In the genomic region with DNA sequence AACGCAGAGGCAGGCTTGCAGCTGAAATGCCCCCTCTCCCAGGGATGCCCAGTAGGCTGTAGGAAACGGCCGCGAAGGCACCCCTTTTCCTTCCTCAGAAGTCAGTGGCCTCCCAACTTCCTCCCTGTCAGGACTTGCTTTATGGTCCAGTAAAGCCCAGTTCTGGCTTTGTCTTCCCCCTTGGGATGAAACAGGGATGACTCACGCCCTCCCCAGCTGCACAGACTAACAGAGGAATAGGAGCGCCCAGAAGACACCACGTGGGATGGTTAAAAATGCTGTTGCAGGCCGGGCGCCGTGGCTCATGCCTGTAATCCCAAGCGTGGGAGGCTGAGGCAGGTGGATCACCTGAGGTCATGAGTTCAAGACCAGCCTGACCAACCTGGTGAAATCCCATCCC, we compare ENCODE assay signal across 13 cellular contexts. TPM values are rescaled to one million over a fixed set of nuclear protein-coding genes. Genes with fewer than 3 reads are reported as not detected.
A peak's percentile ranks its signal among the peaks of the same experiment; 100 is the strongest.
DNase-seq lines count a peak whose midpoint lies in the region; ATAC-seq and TF ChIP-seq lines count a peak whose summit lies in the region.
"Had no signal": no experiment of that assay in that cellular context is flagged by ENCODE, and none has a peak within 500 bp of the region (broad histone marks: within the 10 kb centered on the region; RNA-seq: fewer than 3 reads in every experiment).

No MANE protein-coding gene starts in this region.

- no peaks in the 10 kb centered on the region for H3K9me2 ChIP-seq in PC-3 (replicated peaks; ENCODE audit: low read length)

- no peaks in the 10 kb centered on the region for H4K20me1 ChIP-seq in PC-3 (ENCODE audit: low read length)
- H4K20me1 ChIP-seq in fibroblast of lung (ENCODE audit: control insufficient read depth, extremely low read depth, insufficient read depth, low read length), result no peaks in the 10 kb centered on the region
- peaks cover 5% of the 10 kb centered on the region for H4K20me1 ChIP-seq in osteoblast (ENCODE audit: insufficient read depth, low read length)

- no peaks in the 10 kb centered on the region for H3F3A ChIP-seq in PC-3 (ENCODE audit: low read length, unreplicated experiment)

- H3K4me2 ChIP-seq in PC-3 (ENCODE audit: low read length) (no peak overlapping the region), fibroblast of lung (ENCODE audit: extremely low read depth, insufficient read depth, low read length) (no peak overlapping the region), osteoblast (ENCODE audit: insufficient read depth, low read length) (no peak overlapping the region)

- H3K27me3 ChIP-seq in PC-3 (ENCODE audit: low read length) (no peaks in the 10 kb centered on the region), fibroblast of lung (ENCODE audit: control insufficient read depth, insufficient read depth, low read length) (no peaks in the 10 kb centered on the region), osteoblast (ENCODE audit: insufficient read depth, low read length) (peaks cover 6% of the 10 kb centered on the region)
- H3K27me3 ChIP-seq: ovary had no signal

- H3K4me3 Mint-ChIP-seq in activated T-helper 1 cell treated with anti-CD3 and anti-CD28 coated beads, Interleukin-12 subunit alpha, Interleukin-12 subunit beta, Interleukin-2, Interleukin-4 antibody, amounts not matched to agents 30 ng/mL and 10 ng/mL and 1 ng/mL, durations not matched to agents 14 hours and 24 hours and 36 hours, result no peak overlapping the region
- H3K4me3 Mint-ChIP-seq: activated naive CD8-positive, alpha-beta T cell treated with anti-CD3 and anti-CD28 coated beads for 36 hours; CD8-positive, alpha-beta memory T cell; endodermal cell had no signal

- no peak overlapping the region for H3K4me3 ChIP-seq in PC-3 (ENCODE audit: low read length)
- no peak overlapping the region for H3K4me3 ChIP-seq in fibroblast of lung (replicated peaks in 1 of 4; ENCODE audit: control extremely low read depth in 1 of 4, insufficient read depth in 1 of 4, low read depth in 3 of 4, low read length in 4 of 4)
- H3K4me3 ChIP-seq in osteoblast (ENCODE audit: insufficient read depth, low read length), result no peak overlapping the region
- no peak overlapping the region for H3K4me3 ChIP-seq in coronary artery
- H3K4me3 ChIP-seq: ovary had no signal

- H3K27ac Mint-ChIP-seq in activated T-helper 1 cell treated with anti-CD3 and anti-CD28 coated beads, Interleukin-12 subunit alpha, Interleukin-12 subunit beta, Interleukin-2, Interleukin-4 antibody, amounts not matched to agents 30 ng/mL and 10 ng/mL and 1 ng/mL, durations not matched to agents 14 hours and 24 hours and 36 hours, result no peak overlapping the region
- H3K27ac Mint-ChIP-seq: activated naive CD8-positive, alpha-beta T cell treated with anti-CD3 and anti-CD28 coated beads for 36 hours; CD8-positive, alpha-beta memory T cell; endodermal cell had no signal

- H3K79me2 ChIP-seq in PC-3 (ENCODE audit: low read length) (peaks cover 24% of the 10 kb centered on the region), fibroblast of lung (ENCODE audit: control insufficient read depth, insufficient read depth, low read length) (no peaks in the 10 kb centered on the region), osteoblast (ENCODE audit: insufficient read depth, low read length) (no peaks in the 10 kb centered on the region)

- POLR2A ChIA-PET in PC-3 (lab: Charles Lee; ENCODE audit: unreplicated experiment), result no interaction called here

- H2AFZ ChIP-seq in PC-3 (ENCODE audit: low read length) (no peak overlapping the region), fibroblast of lung (ENCODE audit: low read length) (no peak overlapping the region), osteoblast (ENCODE audit: low read length) (no peak overlapping the region)

- no peak overlapping the region for H3K27ac ChIP-seq in PC-3 (ENCODE audit: low read length)
- no peak overlapping the region for H3K27ac ChIP-seq in fibroblast of lung (ENCODE audit: insufficient read depth, low read length)
- no peak overlapping the region for H3K27ac ChIP-seq in osteoblast (ENCODE audit: low read depth, low read length)
- H3K27ac ChIP-seq in coronary artery, result no peak overlapping the region
- H3K27ac ChIP-seq: ovary had no signal

- peaks cover 1% of the 10 kb centered on the region; the same call in 1 of the 2 replicates for H3K4me1 ChIP-seq in PC-3 (ENCODE audit: insufficient read depth, low read length)
- H3K4me1 ChIP-seq in fibroblast of lung (ENCODE audit: control insufficient read depth, extremely low read depth, insufficient read depth, low read length), result peaks cover 4% of the 10 kb centered on the region
- peaks cover 9% of the 10 kb centered on the region for H3K4me1 ChIP-seq in osteoblast (ENCODE audit: insufficient read depth, low read length)

- no peaks in the 10 kb centered on the region for H3K9me3 Mint-ChIP-seq in activated T-helper 1 cell treated with anti-CD3 and anti-CD28 coated beads, Interleukin-12 subunit alpha, Interleukin-12 subunit beta, Interleukin-2, Interleukin-4 antibody, amounts not matched to agents 30 ng/mL and 10 ng/mL and 1 ng/mL, durations not matched to agents 14 hours and 24 hours and 36 hours
- H3K9me3 Mint-ChIP-seq: activated naive CD8-positive, alpha-beta T cell treated with anti-CD3 and anti-CD28 coated beads for 36 hours; CD8-positive, alpha-beta memory T cell; endodermal cell had no signal

- H3K9me3 ChIP-seq in PC-3 (ENCODE audit: low read length) (no peaks in the 10 kb centered on the region), fibroblast of lung (ENCODE audit: control insufficient read depth, insufficient read depth, low read depth, low read length) (no peaks in the 10 kb centered on the region), osteoblast (ENCODE audit: low read depth, low read length) (no peaks in the 10 kb centered on the region)
- H3K9me3 ChIP-seq: ovary had no signal

- CTCF ChIA-PET in PC-3 (lab: Charles Lee), result no interaction called here

- peaks cover 37% of the 10 kb centered on the region for H3K27me3 Mint-ChIP-seq in activated T-helper 1 cell treated with anti-CD3 and anti-CD28 coated beads, Interleukin-12 subunit alpha, Interleukin-12 subunit beta, Interleukin-2, Interleukin-4 antibody, amounts not matched to agents 30 ng/mL and 10 ng/mL and 1 ng/mL, durations not matched to agents 14 hours and 24 hours and 36 hours (ENCODE audit: insufficient read depth)

- H3K36me3 ChIP-seq in PC-3 (ENCODE audit: low read depth, low read length) (peaks cover 15% of the 10 kb centered on the region), fibroblast of lung (ENCODE audit: control insufficient read depth, insufficient read depth, low read length) (no peaks in the 10 kb centered on the region), osteoblast (ENCODE audit: insufficient read depth, low read length) (no peaks in the 10 kb centered on the region)
- H3K36me3 ChIP-seq: ovary had no signal

- DNase-seq in ELR (ENCODE audit: low read depth), result peak; percentile 88
- DNase-seq in PC-3, result peak; percentile 17
- DNase-seq in fibroblast of lung (ENCODE audit: low read depth in 2 of 2), result peak; percentile 53 to 85
- DNase-seq in osteoblast (ENCODE audit: insufficient read length, low spot score, missing footprints), result peak; percentile 98
- no peak for DNase-seq in activated T-helper 1 cell treated with anti-CD3 and anti-CD28 coated beads, Interleukin-12 subunit alpha, Interleukin-12 subunit beta, Interleukin-2, Interleukin-4 antibody, amounts not matched to agents 30 ng/mL and 10 ng/mL and 1 ng/mL, durations not matched to agents 14 hours and 24 hours and 36 hours (ENCODE audit: low spot score)
- DNase-seq in coronary artery (ENCODE audit: low spot score), result no peak
- DNase-seq in NCI-H2081 (lab: John Stamatoyannopoulos, UW), result no peak
- DNase-seq in dedifferentiated amniotic fluid mesenchymal stem cell (ENCODE audit: extremely low spot score), result no peak
- DNase-seq: activated naive CD8-positive, alpha-beta T cell treated with anti-CD3 and anti-CD28 coated beads for 36 hours; CD8-positive, alpha-beta memory T cell; endodermal cell; NCI-H446 treated with DMSO at 0.1 percent for 48 hours; ovary had no signal

- ATAC-seq in PC-3, result peak; percentile 56; the same call in 1 of the 2 replicates

- TF ChIP-seq CTCF in PC-3 (conservative IDR thresholded peaks at IDR 0.05; ENCODE audit: low read depth, low read length), result no peak
- TF ChIP-seq CTCF in fibroblast of lung (conservative IDR thresholded peaks at IDR 0.05 in 1 of 2, IDR thresholded peaks at IDR 0.05 in 1 of 2; ENCODE audit: low read depth in 1 of 2, low read length in 2 of 2), result no peak
- no peak for TF ChIP-seq CTCF in osteoblast (IDR thresholded peaks at IDR 0.05; ENCODE audit: extremely low read depth, low read depth, low read length)
- TF ChIP-seq CTCF in coronary artery (IDR thresholded peaks at IDR 0.05), result no peak

- no peaks in the 10 kb centered on the region for H3K36me3 Mint-ChIP-seq in activated T-helper 1 cell treated with anti-CD3 and anti-CD28 coated beads, Interleukin-12 subunit alpha, Interleukin-12 subunit beta, Interleukin-2, Interleukin-4 antibody, amounts not matched to agents 30 ng/mL and 10 ng/mL and 1 ng/mL, durations not matched to agents 14 hours and 24 hours and 36 hours (ENCODE audit: low read depth)
- H3K36me3 Mint-ChIP-seq: activated naive CD8-positive, alpha-beta T cell treated with anti-CD3 and anti-CD28 coated beads for 36 hours had no signal

- intact Hi-C loops in PC-3 (cut with micrococcal nuclease), result loop anchor here (10.0 kb wide), 1 partner anchor 106 kb away; no protein-coding TSS in a partner anchor
- intact Hi-C loops in activated T-helper 1 cell treated with anti-CD3 and anti-CD28 coated beads, Interleukin-12 subunit alpha, Interleukin-12 subunit beta, Interleukin-2, Interleukin-4 antibody, amounts not matched to agents 30 ng/mL and 10 ng/mL and 1 ng/mL, durations not matched to agents 14 hours and 24 hours and 36 hours (cut with micrococcal nuclease), result loop anchor here (10.0 kb wide), 1 partner anchor 366 kb away; no protein-coding TSS in a partner anchor

- H3K4me1 Mint-ChIP-seq in activated T-helper 1 cell treated with anti-CD3 and anti-CD28 coated beads, Interleukin-12 subunit alpha, Interleukin-12 subunit beta, Interleukin-2, Interleukin-4 antibody, amounts not matched to agents 30 ng/mL and 10 ng/mL and 1 ng/mL, durations not matched to agents 14 hours and 24 hours and 36 hours (ENCODE audit: low read depth), result no peaks in the 10 kb centered on the region
- H3K4me1 Mint-ChIP-seq: activated naive CD8-positive, alpha-beta T cell treated with anti-CD3 and anti-CD28 coated beads for 36 hours had no signal

- H3K9ac ChIP-seq in PC-3 (ENCODE audit: low read length) (no peak overlapping the region), fibroblast of lung (ENCODE audit: insufficient read depth, low read length) (no peak overlapping the region)

- BruUV-seq in PC-3 (replicated peaks; lab: Mats Ljungman, UMichigan), result no TSS peak

RNA-seq across cellular contexts. Expression of a gene that starts 6.9 kb away (rescaled TPM):
- total RNA-seq in PC-3 (2014; rRNA removed) (40.0 and 67.9 TPM in 2 replicates), fibroblast of lung (under 0.01 and 0.50 TPM in 2 replicates), osteoblast (0.29 and 0.36 TPM in 2 replicates)
- 0.08 and 0.84 TPM in 2 replicates for polyA plus RNA-seq in fibroblast of lung
- polyA plus RNA-seq in fibroblast of lung (2012), result 0.36 TPM in 1 of 2 replicates, not detected in the other
- polyA minus RNA-seq in fibroblast of lung (ENCODE audit: low replicate concordance), result 0.59 TPM in 1 of 2 replicates, not detected in the other
- total RNA-seq in activated T-helper 1 cell treated with anti-CD3 and anti-CD28 coated beads, Interleukin-12 subunit alpha, Interleukin-12 subunit beta, Interleukin-2, Interleukin-4 antibody, amounts not matched to agents 30 ng/mL and 10 ng/mL and 1 ng/mL, durations not matched to agents 14 hours and 24 hours and 36 hours, result not detected in 2 replicates
- total RNA-seq: activated naive CD8-positive, alpha-beta T cell treated with anti-CD3 and anti-CD28 coated beads for 36 hours; CD8-positive, alpha-beta memory T cell had no signal
- polyA plus RNA-seq: CD8-positive, alpha-beta memory T cell had no signal

Comparison
In these comparisons a context has a peak if more than half of its experiments do, and no peak if none do; other contexts are left out.
1. DNase-seq: peak in ELR (single experiment), PC-3 (single experiment), fibroblast of lung (2 of 2) and osteoblast (single experiment); none in activated T-helper 1 cell treated with anti-CD3 and anti-CD28 coated beads, Interleukin-12 subunit alpha, Interleukin-12 subunit beta, Interleukin-2, Interleukin-4 antibody, amounts not matched to agents 30 ng/mL and 10 ng/mL and 1 ng/mL, durations not matched to agents 14 hours and 24 hours and 36 hours (single experiment), coronary artery (single experiment), NCI-H2081 (0 of 2) and dedifferentiated amniotic fluid mesenchymal stem cell (single experiment).
2. RNA of a gene that starts 6.9 kb away (total RNA-seq): 40.0 to 67.9 TPM in PC-3; under 0.01 to 0.50 TPM in fibroblast of lung, 0.29 to 0.36 TPM in osteoblast and not detected in activated T-helper 1 cell treated with anti-CD3 and anti-CD28 coated beads, Interleukin-12 subunit alpha, Interleukin-12 subunit beta, Interleukin-2, Interleukin-4 antibody, amounts not matched to agents 30 ng/mL and 10 ng/mL and 1 ng/mL, durations not matched to agents 14 hours and 24 hours and 36 hours; every median in the first group is over 10 times any median in the second.